ENCODE assay signal across 8 cellular contexts in genomic region chr19:37779139-37780035, GRCh38. TPM values are rescaled to one million over a fixed set of nuclear protein-coding genes. Genes with fewer than 3 reads are reported as not detected.
DNase-seq lines count a peak whose midpoint lies in the region; ATAC-seq and TF ChIP-seq lines count a peak whose summit lies in the region.

TSS of gene ZNF573 (minus strand) at chr19:37779586. CDS start at chr19:37773729, 5,857 bp downstream.

- H3K4me1 Mint-ChIP-seq in T-cell = peaks cover 31 to 44% (median 43%) of the 10 kb centered on the region in 3 donors

- POLR2A ChIA-PET in T-cell (lab: Charles Lee) = interaction anchor here in 1 of 2 donors (0.6 to 1.1 kb wide), 3 partner anchors 89 to 445 kb away, joined by 3 to 5 read pairs (median 4); partner anchors contain the start of genes ZNF540 and ZNF571

- H3K36me3 ChIP-seq in left ventricle myocardium inferior = peaks cover 1% of the 10 kb centered on the region
- H3K36me3 ChIP-seq in upper lobe of right lung = no peaks in the 10 kb centered on the region

- no peaks in the 10 kb centered on the region for H3K27me3 Mint-ChIP-seq in T-cell

- peak; percentile 89 for DNase-seq in NCI-H146 (lab: John Stamatoyannopoulos, UW)
- peak in 33 of 34 experiments; percentile 70 to 98 (median 91) for DNase-seq in T-cell
- peak; percentile 87 for DNase-seq in amniotic stem cell (lab: John Stamatoyannopoulos, UW)
- peak; percentile 82 for DNase-seq in left ventricle myocardium inferior
- peak; percentile 94 for DNase-seq in posterior vena cava (ENCODE audit: low spot score)
- DNase-seq in upper lobe of right lung = peak; percentile 90

- peaks cover 31% of the 10 kb centered on the region for H3K36me3 Mint-ChIP-seq in T-cell

- peak; percentile 90 for ATAC-seq in HG02798 (IDR thresholded peaks at IDR 0.05; ENCODE audit: poor library complexity, unreplicated experiment)
- peak; percentile 89 to 91 (median 90) for ATAC-seq in T-cell (replicated peaks in 1 of 4)
- ATAC-seq in upper lobe of right lung = peak; percentile 99

- peak within 1 kb of the TSS; percentile 92 to 93 for H3K27ac Mint-ChIP-seq in T-cell

- intact Hi-C loops in left ventricle myocardium inferior (cut with micrococcal nuclease) (no loop called here), posterior vena cava (cut with DNase I) (no loop called here), upper lobe of right lung (cut with DNase I) (no loop called here)

- CTCF ChIA-PET in T-cell (lab: Charles Lee) = interaction anchor here in 1 of 2 donors (0.5 to 1.5 kb wide), 8 partner anchors 60 to 453 kb away, joined by 3 to 4 read pairs (median 3); partner anchors contain the start of genes SIPA1L3, ZNF527, ZNF540 and ZNF571

- TF ChIP-seq CTCF in GM12872 (IDR thresholded peaks at IDR 0.05; ENCODE audit: insufficient read depth, low read depth, low read length) = peak; percentile 23; the same call in 1 of the 3 replicates
- peak; percentile 44 for TF ChIP-seq CTCF in left ventricle myocardium inferior (IDR thresholded peaks at IDR 0.05; ENCODE audit: borderline replicate concordance)
- TF ChIP-seq CTCF in upper lobe of right lung (IDR thresholded peaks at IDR 0.05) = peak; percentile 24

- H3K4me3 ChIP-seq in left ventricle myocardium inferior (peak within 1 kb of the TSS; percentile 76), upper lobe of right lung (peak within 1 kb of the TSS; percentile 85)

- H3K9me3 ChIP-seq in left ventricle myocardium inferior (replicated peaks) = peaks cover 15% of the 10 kb centered on the region
- no peaks in the 10 kb centered on the region for H3K9me3 ChIP-seq in upper lobe of right lung

- peak within 1 kb of the TSS; percentile 89 to 93 (median 90) for H3K4me3 Mint-ChIP-seq in T-cell

- H3K4me1 ChIP-seq in left ventricle myocardium inferior (peaks cover 21% of the 10 kb centered on the region), upper lobe of right lung (peaks cover 8% of the 10 kb centered on the region)

- H3K9me3 Mint-ChIP-seq in T-cell = peaks cover 0 to 21% (median 15%) of the 10 kb centered on the region in 3 donors

- H3K27ac ChIP-seq in left ventricle myocardium inferior (replicated peaks) (peak within 1 kb of the TSS; percentile 87), upper lobe of right lung (peak within 1 kb of the TSS; percentile 84)

- no peaks in the 10 kb centered on the region for H3K27me3 ChIP-seq in left ventricle myocardium inferior (ENCODE audit: low read depth)
- H3K27me3 ChIP-seq in upper lobe of right lung = no peaks in the 10 kb centered on the region

RNA-seq across cellular contexts. Expression of gene ZNF573, which starts in this region (rescaled TPM):
- total RNA-seq in T-cell = 10 to 100 TPM; 18.6 to 24.8 (median 23.8) TPM
- total RNA-seq in left ventricle myocardium inferior = 9.8 TPM
- total RNA-seq in posterior vena cava = 10 to 100 TPM in 1 of 2 donors, 1 to 10 TPM in 1; 9.9 to 11.8 TPM
- total RNA-seq in upper lobe of right lung = 13.0 TPM

Comparison
In these comparisons a context has a peak if more than half of its experiments do, and no peak if none do; other contexts are left out.
1. Peak in every context shown above with its lines: DNase-seq, ATAC-seq, H3K4me3 ChIP-seq and H3K27ac ChIP-seq.